ENCODE assay signal across 1 cellular context in genomic region chr3:134373278-134373941, GRCh38.
TF ChIP-seq lines count a peak whose summit lies in the region.

No MANE protein-coding gene starts in this region.

TF ChIP-seq in HepG2, 621 proteins besides CTCF, POLR2A, EP300 and RAD21 (continued from another document and continues in another):
- TF ChIP-seq KAT2B (IDR thresholded peaks at IDR 0.05; ENCODE audit: borderline replicate concordance, low read depth, low read length) (no peak), ZNF747 (CRISPR knock-in tag; IDR thresholded peaks at IDR 0.05; ENCODE audit: borderline replicate concordance) (no peak), MED13 (CRISPR knock-in tag; IDR thresholded peaks at IDR 0.05) (no peak; the same call in 1 of the 2 replicates), THAP7 (CRISPR knock-in tag; IDR thresholded peaks at IDR 0.05) (0 out of 2 replicates have a peak, but pooled peaks have one; percentile 29), ZNF574 (CRISPR knock-in tag; IDR thresholded peaks at IDR 0.05) (no peak), FOXP4 (CRISPR knock-in tag; IDR thresholded peaks at IDR 0.05) (peak; percentile 32; the same call in 1 of the 2 replicates), POLR2AphosphoS2 (IDR thresholded peaks at IDR 0.05; ENCODE audit: low read depth, low read length) (peak; percentile 47; the same call in 1 of the 2 replicates), ZNF362 (CRISPR knock-in tag; IDR thresholded peaks at IDR 0.05; ENCODE audit: borderline replicate concordance) (no peak), ZSCAN25 (CRISPR knock-in tag; IDR thresholded peaks at IDR 0.05) (peak; percentile 77; the same call in 1 of the 2 replicates), DNMT1 (CRISPR knock-in tag; IDR thresholded peaks at IDR 0.05) (no peak), ZNF770 (CRISPR knock-in tag; IDR thresholded peaks at IDR 0.05) (no peak), THAP8 (CRISPR knock-in tag; IDR thresholded peaks at IDR 0.05; ENCODE audit: borderline replicate concordance) (no peak), AGO2 (optimal IDR thresholded peaks at IDR 0.05; ENCODE audit: low read depth, low read length) (peak; percentile 83), HINFP (CRISPR knock-in tag; IDR thresholded peaks at IDR 0.05; ENCODE audit: low read depth) (peak; percentile 43; the same call in 1 of the 2 replicates), THAP9 (CRISPR knock-in tag; IDR thresholded peaks at IDR 0.05; ENCODE audit: borderline replicate concordance) (no peak), MYC (CRISPR knock-in tag; IDR thresholded peaks at IDR 0.05; ENCODE audit: borderline replicate concordance) (peak; percentile 61; the same call in 1 of the 2 replicates), ZNF264 (CRISPR knock-in tag; IDR thresholded peaks at IDR 0.05) (0 out of 2 replicates have a peak, but pooled peaks have one; percentile 44), HDAC1 (CRISPR knock-in tag; IDR thresholded peaks at IDR 0.05) (peak; percentile 21; the same call in 1 of the 2 replicates), ZNF556 (CRISPR knock-in tag; IDR thresholded peaks at IDR 0.05; ENCODE audit: borderline replicate concordance) (0 out of 2 replicates have a peak, but pooled peaks have one; percentile 10), NFYC (CRISPR knock-in tag; IDR thresholded peaks at IDR 0.05) (no peak), NFKBIZ (CRISPR knock-in tag; IDR thresholded peaks at IDR 0.05) (no peak), ZNF205 (CRISPR knock-in tag; IDR thresholded peaks at IDR 0.05) (0 out of 2 replicates have a peak, but pooled peaks have one; percentile 17), KLF12 (CRISPR knock-in tag; IDR thresholded peaks at IDR 0.05; ENCODE audit: borderline replicate concordance) (no peak), FOXA3 (CRISPR knock-in tag; IDR thresholded peaks at IDR 0.05) (no peak), NFE2L1 (CRISPR knock-in tag; IDR thresholded peaks at IDR 0.05; ENCODE audit: borderline replicate concordance) (no peak), ARID5B (CRISPR knock-in tag; IDR thresholded peaks at IDR 0.05) (peak; percentile 26; the same call in 1 of the 2 replicates), ATF7-NPFF (CRISPR knock-in tag; IDR thresholded peaks at IDR 0.05; ENCODE audit: low read depth) (peak; percentile 26; the same call in 1 of the 2 replicates), ZNF280B (CRISPR knock-in tag; IDR thresholded peaks at IDR 0.05; ENCODE audit: borderline replicate concordance) (0 out of 2 replicates have a peak, but pooled peaks have one; percentile 41), XBP1 (CRISPR knock-in tag; IDR thresholded peaks at IDR 0.05) (0 out of 2 replicates have a peak, but pooled peaks have one; percentile 27), TEAD3 (CRISPR knock-in tag; optimal IDR thresholded peaks at IDR 0.05; ENCODE audit: borderline replicate concordance) (peak; percentile 55), ATAD3A (CRISPR knock-in tag; IDR thresholded peaks at IDR 0.05) (no peak), ZNF430 (CRISPR knock-in tag; IDR thresholded peaks at IDR 0.05) (peak; percentile 33; the same call in 1 of the 2 replicates), KDM2A (CRISPR knock-in tag; IDR thresholded peaks at IDR 0.05; ENCODE audit: borderline replicate concordance, low read depth) (peak; percentile 17; the same call in 1 of the 2 replicates), ZNF543 (CRISPR knock-in tag; IDR thresholded peaks at IDR 0.05) (0 out of 2 replicates have a peak, but pooled peaks have one; percentile 43), ZMAT3 (CRISPR knock-in tag; conservative IDR thresholded peaks at IDR 0.05) (0 out of 2 replicates have a peak, but pooled peaks have one; percentile 8)
